8 cellular contexts compared by ENCODE assay signal in genomic region chr12:56041579-56042429, GRCh38. TPM values are rescaled to one million over a fixed set of nuclear protein-coding genes. Genes with fewer than 3 reads are reported as not detected.
A peak's percentile ranks its signal among the peaks of the same experiment; 100 is the strongest.
DNase-seq lines count a peak whose midpoint lies in the region; ATAC-seq and TF ChIP-seq lines count a peak whose summit lies in the region.

RPS26 (plus strand) TSS chr12:56041918; CDS start chr12:56042167, 249 bp downstream.

- ATAC-seq in HG02610 (IDR thresholded peaks at IDR 0.05; ENCODE audit: unreplicated experiment) = peak; percentile 89
- peak; percentile 94 for ATAC-seq in SK-N-SH treated with all-trans-retinoic acid at 6 μM for 48 hours
- ATAC-seq in activated naive CD4-positive, alpha-beta T cell treated with anti-CD3 and anti-CD28 coated beads, Interleukin-2, amount 50 U/mL, for 72 hours = peak; percentile 84 to 90
- peak; percentile 97 for ATAC-seq in omental fat pad (ENCODE audit: low FRiP score)

- WGBS in testis, 2 donors = 0 to 1% methylated on average over 30 to 50 of the region's 50 CpGs

- TF ChIP-seq POLR2A in GM10847 (IDR thresholded peaks at IDR 0.05; ENCODE audit: extremely low read depth, insufficient read length) = peak; percentile 99
- TF ChIP-seq POLR2A in testis (IDR thresholded peaks at IDR 0.05) = no peak

- intact Hi-C loops in testis (cut with DNase I; ENCODE audit: low total_unique reads) = no loop called here

- no peaks in the 10 kb centered on the region for H3K27me3 ChIP-seq in testis

- peak within 1 kb of the TSS; percentile 95 to 100 for H3K27ac Mint-ChIP-seq in activated naive CD4-positive, alpha-beta T cell treated with anti-CD3 and anti-CD28 coated beads, Interleukin-2, amount 50 U/mL, for 72 hours

- H3K27ac ChIP-seq in testis = peak within 1 kb of the TSS; percentile 97

- H3K4me1 ChIP-seq in testis = peaks cover 13% of the 10 kb centered on the region

- TF ChIP-seq CTCF in omental fat pad (IDR thresholded peaks at IDR 0.05) (no peak), testis (IDR thresholded peaks at IDR 0.05) (peak; percentile 1 to 36 (median 4))

- peak; percentile 97 for DNase-seq in NCI-H1092 (lab: John Stamatoyannopoulos, UW)
- DNase-seq in activated naive CD4-positive, alpha-beta T cell treated with anti-CD3 and anti-CD28 coated beads, Interleukin-2, amount 50 U/mL, for 72 hours (ENCODE audit: low spot score in 2 of 2) = peak; percentile 88 to 92
- DNase-seq in glomerular visceral epithelial cell (ENCODE audit: extremely low spot score) = peak; percentile 99
- DNase-seq in omental fat pad (ENCODE audit: low spot score) = peak; percentile 84
- DNase-seq in testis = peak; percentile 97

- H3K36me3 Mint-ChIP-seq in activated naive CD4-positive, alpha-beta T cell treated with anti-CD3 and anti-CD28 coated beads, Interleukin-2, amount 50 U/mL, for 72 hours = peaks cover 24 to 32% of the 10 kb centered on the region in 2 donors

- H3K9me3 ChIP-seq in testis = no peaks in the 10 kb centered on the region

- no peaks in the 10 kb centered on the region for H3K9me3 Mint-ChIP-seq in activated naive CD4-positive, alpha-beta T cell treated with anti-CD3 and anti-CD28 coated beads, Interleukin-2, amount 50 U/mL, for 72 hours

- H3K36me3 ChIP-seq in testis (ENCODE audit: low read depth, missing control alignments) = no peaks in the 10 kb centered on the region

- peak within 1 kb of the TSS; percentile 88 to 97 for H3K4me3 ChIP-seq in testis

TF ChIP-seq in SK-N-SH treated with all-trans-retinoic acid at 6 μM for 48 hours, 23 proteins besides CTCF, POLR2A, EP300 and RAD21:
- TF ChIP-seq TSHZ2 (CRISPR knock-in tag; IDR thresholded peaks at IDR 0.05) (0 out of 2 replicates have a peak, but pooled peaks have one; percentile 10), TCF4 (CRISPR knock-in tag; IDR thresholded peaks at IDR 0.05; ENCODE audit: borderline replicate concordance) (peak; percentile 39; the same call in 1 of the 2 replicates), ZFP30 (CRISPR knock-in tag; IDR thresholded peaks at IDR 0.05) (peak; percentile 35; the same call in 1 of the 2 replicates), CSRNP3 (CRISPR knock-in tag; IDR thresholded peaks at IDR 0.05) (peak; percentile 50; the same call in 1 of the 2 replicates), ZNF8 (CRISPR knock-in tag; IDR thresholded peaks at IDR 0.05) (no peak), BACH2 (CRISPR knock-in tag; IDR thresholded peaks at IDR 0.05; ENCODE audit: borderline replicate concordance) (no peak), PATZ1 (CRISPR knock-in tag; IDR thresholded peaks at IDR 0.05; ENCODE audit: borderline replicate concordance) (0 out of 2 replicates have a peak, but pooled peaks have one; percentile 42)

RNA-seq across cellular contexts. Expression of gene RPS26, which starts in this region (rescaled TPM):
- 10 to 100 TPM; 47.4 to 49.0 TPM for total RNA-seq in activated naive CD4-positive, alpha-beta T cell treated with anti-CD3 and anti-CD28 coated beads, Interleukin-2, amount 50 U/mL, for 72 hours
- total RNA-seq in omental fat pad = 1,000 to 10,000 TPM in 2 of 4 donors, 100 to 1,000 TPM in 2; 482 to 1,592 (median 1,024) TPM
- total RNA-seq in testis = 100 to 1,000 TPM; 395 to 568 TPM
- 197 TPM for polyA plus RNA-seq in testis (ENCODE audit: insufficient read depth, low read depth, low replicate concordance)

Comparison
In these comparisons a context has a peak if more than half of its experiments do, and no peak if none do; other contexts are left out.
1. Peak in every context shown above with its lines: DNase-seq, ATAC-seq, H3K4me3 ChIP-seq and H3K27ac ChIP-seq.
2. RNA of gene RPS26 (total RNA-seq): 482 to 1,592 TPM in omental fat pad and 395 to 568 TPM in testis; 47.4 to 49.0 TPM in activated naive CD4-positive, alpha-beta T cell treated with anti-CD3 and anti-CD28 coated beads, Interleukin-2, amount 50 U/mL, for 72 hours; every median in the first group is over 4 times any median in the second.
3. CTCF ChIP-seq: peak in testis (3 of 3); none in omental fat pad (0 of 3).